ENCODE assay signal across 2 cellular contexts in genomic region chr3:186746008-186746407, GRCh38.
TF ChIP-seq lines count a peak whose summit lies in the region.

No MANE protein-coding gene starts in this region.

TF ChIP-seq in IMR-90, 13 proteins besides CTCF, POLR2A, EP300 and RAD21:
- TF ChIP-seq ELK1 (IDR thresholded peaks at IDR 0.05; ENCODE audit: borderline replicate concordance, low read depth, low read length): no peak
- TF ChIP-seq SMC3 (IDR thresholded peaks at IDR 0.05; ENCODE audit: low read depth, low read length): no peak
- TF ChIP-seq MXI1 (IDR thresholded peaks at IDR 0.05; ENCODE audit: borderline replicate concordance, low read depth, low read length): no peak
- TF ChIP-seq RFX5 (IDR thresholded peaks at IDR 0.05; ENCODE audit: low read depth, low read length): no peak
- TF ChIP-seq BHLHE40 (IDR thresholded peaks at IDR 0.05; ENCODE audit: low read depth, low read length): no peak
- no peak for TF ChIP-seq NFE2L2 (IDR thresholded peaks at IDR 0.05; ENCODE audit: low read depth, low read length)

TF ChIP-seq in K562, 482 proteins besides CTCF, POLR2A, EP300 and RAD21 (continues in another document):
- TF ChIP-seq SMAD4 (CRISPR knock-in tag; conservative IDR thresholded peaks at IDR 0.05): peak; percentile 37; the same call in 1 of the 2 replicates
- TF ChIP-seq SPI1 (IDR thresholded peaks at IDR 0.05; ENCODE audit: borderline replicate concordance, low read depth, low read length): peak; percentile 76
- no peak for TF ChIP-seq ASH1L (IDR thresholded peaks at IDR 0.05; ENCODE audit: borderline replicate concordance, low read depth, partially characterized antibody)
- no peak for TF ChIP-seq NR2C2 (CRISPR knock-in tag; IDR thresholded peaks at IDR 0.05)
- no peak for TF ChIP-seq NR2C2 (tag; IDR thresholded peaks at IDR 0.05)
- peak; percentile 82 for TF ChIP-seq L3MBTL2 (IDR thresholded peaks at IDR 0.05)
- no peak for TF ChIP-seq LCOR (CRISPR knock-in tag; IDR thresholded peaks at IDR 0.05)
- peak; percentile 32; the same call in 1 of the 2 replicates for TF ChIP-seq CBX1 (IDR thresholded peaks at IDR 0.05; ENCODE audit: low read depth)
- no peak; a peak in 1 of 4 replicates for TF ChIP-seq MAZ (CRISPR knock-in tag; conservative IDR thresholded peaks at IDR 0.05 in 1 of 2, IDR thresholded peaks at IDR 0.05 in 1 of 2)
- TF ChIP-seq MGA (IDR thresholded peaks at IDR 0.05): peak; percentile 67
- peak; percentile 29; the same call in 1 of the 2 replicates for TF ChIP-seq MYC (IDR thresholded peaks at IDR 0.05; ENCODE audit: low read depth, low read length)
- TF ChIP-seq MYC (CRISPR knock-in tag; IDR thresholded peaks at IDR 0.05; ENCODE audit: borderline replicate concordance, low read depth): no peak
- peak; percentile 38 for TF ChIP-seq GABPA (tag; conservative IDR thresholded peaks at IDR 0.05; ENCODE audit: low read depth)
- TF ChIP-seq MAX (CRISPR knock-in tag; IDR thresholded peaks at IDR 0.05): peak; percentile 86
- TF ChIP-seq TEAD4 (IDR thresholded peaks at IDR 0.05; ENCODE audit: low read length): peak; percentile 43; the same call in 1 of the 2 replicates
- TF ChIP-seq TEAD4 (CRISPR knock-in tag; IDR thresholded peaks at IDR 0.05; ENCODE audit: borderline replicate concordance): no peak
- no peak for TF ChIP-seq FOXK2 (conservative IDR thresholded peaks at IDR 0.05 in 1 of 2, IDR thresholded peaks at IDR 0.05 in 1 of 2; ENCODE audit: low read depth in 2 of 2)
- peak; percentile 24; the same call in 1 of the 2 replicates for TF ChIP-seq ZBTB40 (IDR thresholded peaks at IDR 0.05)
- no peak for TF ChIP-seq ZBTB40 (CRISPR knock-in tag; IDR thresholded peaks at IDR 0.05)
